ENCODE assay signal across 19 cellular contexts in the genomic region with DNA sequence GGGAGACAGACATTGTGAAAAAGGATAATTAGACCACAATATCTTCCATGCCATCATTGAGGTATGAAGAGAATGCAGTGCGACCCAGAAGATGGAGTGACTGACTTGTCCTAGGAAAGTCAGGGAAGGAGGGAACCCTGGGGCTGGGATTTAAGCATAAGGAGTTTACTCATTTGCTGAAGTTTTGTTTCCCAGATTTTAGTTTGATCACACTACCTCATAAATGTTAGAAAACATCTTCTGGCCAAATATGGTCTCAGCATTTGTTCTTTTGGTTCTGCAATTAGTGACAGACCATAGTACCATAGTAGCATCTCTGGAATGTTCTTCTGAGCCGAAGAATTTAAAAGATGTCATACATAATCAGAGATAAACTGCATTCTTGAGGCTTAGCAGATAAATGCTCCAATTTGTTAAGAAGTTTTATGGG.
DNase-seq lines count a peak whose midpoint lies in the region; ATAC-seq and TF ChIP-seq lines count a peak whose summit lies in the region.
"Had no signal": no experiment of that assay in that cellular context is flagged by ENCODE, and none has a peak within 500 bp of the region (broad histone marks: within the 10 kb centered on the region; RNA-seq: fewer than 3 reads in every experiment).

No MANE protein-coding gene starts in this region.

- H3K4me1 ChIP-seq in smooth muscle cell (ENCODE audit: low read depth) = peaks cover 18% of the 10 kb centered on the region
- H3K4me1 ChIP-seq: parathyroid adenoma had no signal

- no peaks in the 10 kb centered on the region for H3K36me3 Mint-ChIP-seq in activated naive CD4-positive, alpha-beta T cell treated with anti-CD3 and anti-CD28 coated beads, Interleukin-2, amount 50 U/mL, for 72 hours
- H3K36me3 Mint-ChIP-seq in activated naive CD4-positive, alpha-beta T cell treated with anti-CD3 and anti-CD28 coated beads, Interleukin-2, amount 10 ng/mL, durations not matched to agents 7 days and 5 days = no peaks in the 10 kb centered on the region
- H3K36me3 Mint-ChIP-seq: CD4-positive, CD25-positive, alpha-beta regulatory T cell; immature natural killer cell had no signal

- no peaks in the 10 kb centered on the region for H3K9me3 ChIP-seq in smooth muscle cell (replicated peaks; ENCODE audit: low read depth)

- no peak for TF ChIP-seq CTCF in smooth muscle cell (IDR thresholded peaks at IDR 0.05; ENCODE audit: borderline replicate concordance, insufficient read depth, poor library complexity, severe bottlenecking)

- no peaks in the 10 kb centered on the region for H4K20me1 ChIP-seq in smooth muscle cell (ENCODE audit: low read depth)

- H3K9ac ChIP-seq in smooth muscle cell (ENCODE audit: low read depth) = no peak overlapping the region
- H3K9ac ChIP-seq: parathyroid adenoma had no signal

- H3F3A ChIP-seq in smooth muscle cell (ENCODE audit: low read depth) = peaks cover 24% of the 10 kb centered on the region

- H2AFZ ChIP-seq in smooth muscle cell (ENCODE audit: low read depth) = no peak overlapping the region
- H2AFZ ChIP-seq: parathyroid adenoma had no signal

- no peak overlapping the region for H3K27ac Mint-ChIP-seq in activated naive CD4-positive, alpha-beta T cell treated with anti-CD3 and anti-CD28 coated beads, Interleukin-2, amount 50 U/mL, for 72 hours
- no peak overlapping the region for H3K27ac Mint-ChIP-seq in activated naive CD4-positive, alpha-beta T cell treated with anti-CD3 and anti-CD28 coated beads, Interleukin-2, amount 10 ng/mL, durations not matched to agents 7 days and 5 days
- H3K27ac Mint-ChIP-seq: activated CD4-positive, alpha-beta T cell treated with anti-CD3 and anti-CD28 coated beads, Interleukin-2, amount 10 ng/mL, durations not matched to agents 24 days and 14 days; activated T-cell treated with anti-CD3 and anti-CD28 coated beads, Interleukin-2, amount 50 U/mL, for 72 hours; CD4-positive, CD25-positive, alpha-beta regulatory T cell; dendritic cell treated with granulocyte-macrophage colony-stimulating factor and Interleukin-4, amounts not matched to agents 40 ng/mL and 50 ng/mL, for 4 days; immature natural killer cell had no signal

- no peaks in the 10 kb centered on the region for H3K9me3 Mint-ChIP-seq in activated naive CD4-positive, alpha-beta T cell treated with anti-CD3 and anti-CD28 coated beads, Interleukin-2, amount 50 U/mL, for 72 hours
- H3K9me3 Mint-ChIP-seq in activated naive CD4-positive, alpha-beta T cell treated with anti-CD3 and anti-CD28 coated beads, Interleukin-2, amount 10 ng/mL, durations not matched to agents 7 days and 5 days = no peaks in the 10 kb centered on the region
- H3K9me3 Mint-ChIP-seq: activated T-cell treated with anti-CD3 and anti-CD28 coated beads, Interleukin-2, amount 50 U/mL, for 72 hours; immature natural killer cell had no signal

- H3K4me3 Mint-ChIP-seq in activated naive CD4-positive, alpha-beta T cell treated with anti-CD3 and anti-CD28 coated beads, Interleukin-2, amount 10 ng/mL, durations not matched to agents 7 days and 5 days = no peak overlapping the region
- H3K4me3 Mint-ChIP-seq: activated CD4-positive, alpha-beta T cell treated with anti-CD3 and anti-CD28 coated beads, Interleukin-2, amount 10 ng/mL, durations not matched to agents 24 days and 14 days; activated T-cell treated with anti-CD3 and anti-CD28 coated beads, Interleukin-2, amount 50 U/mL, for 72 hours; CD4-positive, CD25-positive, alpha-beta regulatory T cell; dendritic cell treated with granulocyte-macrophage colony-stimulating factor and Interleukin-4, amounts not matched to agents 40 ng/mL and 50 ng/mL, for 4 days; immature natural killer cell had no signal

- CTCF ChIA-PET in activated naive CD4-positive, alpha-beta T cell treated with anti-CD3 and anti-CD28 coated beads, Interleukin-2, amount 10 ng/mL, durations not matched to agents 7 days and 5 days (lab: Charles Lee) = no interaction called here

- H3K79me2 ChIP-seq in smooth muscle cell (ENCODE audit: low read depth) = no peaks in the 10 kb centered on the region
- H3K79me2 ChIP-seq: parathyroid adenoma had no signal

- H3K27me3 Mint-ChIP-seq in activated naive CD4-positive, alpha-beta T cell treated with anti-CD3 and anti-CD28 coated beads, Interleukin-2, amount 10 ng/mL, durations not matched to agents 7 days and 5 days = no peaks in the 10 kb centered on the region
- H3K27me3 Mint-ChIP-seq: activated CD4-positive, alpha-beta T cell treated with anti-CD3 and anti-CD28 coated beads, Interleukin-2, amount 10 ng/mL, durations not matched to agents 24 days and 14 days; dendritic cell treated with granulocyte-macrophage colony-stimulating factor and Interleukin-4, amounts not matched to agents 40 ng/mL and 50 ng/mL, for 4 days had no signal

- peak; percentile 6 for DNase-seq in ELF-1 (ENCODE audit: low read depth, low spot score)
- DNase-seq in amniotic epithelial cell (ENCODE audit: low read depth) = peak; percentile 89
- DNase-seq in glomerular visceral epithelial cell (ENCODE audit: extremely low spot score) = peak; percentile 51
- no peak for DNase-seq in smooth muscle cell (lab: John Stamatoyannopoulos, UW; ENCODE audit: unreplicated experiment)
- no peak for DNase-seq in activated naive CD4-positive, alpha-beta T cell treated with anti-CD3 and anti-CD28 coated beads, Interleukin-2, amount 50 U/mL, for 72 hours (ENCODE audit: low spot score in 2 of 2)
- no peak for DNase-seq in activated naive CD4-positive, alpha-beta T cell treated with anti-CD3 and anti-CD28 coated beads, Interleukin-2, amount 10 ng/mL, durations not matched to agents 7 days and 5 days
- DNase-seq in H4 (ENCODE audit: low spot score) = no peak
- no peak for DNase-seq in HK-2 (ENCODE audit: unreplicated experiment)
- DNase-seq: activated CD4-positive, alpha-beta T cell treated with anti-CD3 and anti-CD28 coated beads, Interleukin-2, amount 10 ng/mL, durations not matched to agents 24 days and 14 days; activated T-cell treated with anti-CD3 and anti-CD28 coated beads, Interleukin-2, amount 50 U/mL, for 72 hours; amygdala; CD4-positive, CD25-positive, alpha-beta regulatory T cell; immature natural killer cell; NCI-H2171; NK-92 treated with Interleukin-12 subunit alpha and Interleukin-12 subunit beta, amount 100 ng/mL, for 24 hours; Right ventricle myocardium superior had no signal

- ATAC-seq in activated naive CD4-positive, alpha-beta T cell treated with anti-CD3 and anti-CD28 coated beads, Interleukin-2, amount 50 U/mL, for 72 hours = no peak
- ATAC-seq: activated T-cell treated with anti-CD3 and anti-CD28 coated beads, Interleukin-2, amount 50 U/mL, for 72 hours; HepG2 had no signal

- H3K4me3 ChIP-seq in smooth muscle cell = no peak overlapping the region

- peak overlapping the region; percentile 97 for H3K27ac ChIP-seq in smooth muscle cell (ENCODE audit: low read depth)
- H3K27ac ChIP-seq: parathyroid adenoma had no signal

- peak overlapping the region; percentile 42 for H3K4me2 ChIP-seq in smooth muscle cell

- 21% methylated on average over 2 of the region's 2 CpGs for WGBS in smooth muscle cell (ENCODE audit: low lambda C conversion rate)

- H3K4me1 Mint-ChIP-seq in activated naive CD4-positive, alpha-beta T cell treated with anti-CD3 and anti-CD28 coated beads, Interleukin-2, amount 10 ng/mL, durations not matched to agents 7 days and 5 days = no peaks in the 10 kb centered on the region
- H3K4me1 Mint-ChIP-seq: activated CD4-positive, alpha-beta T cell treated with anti-CD3 and anti-CD28 coated beads, Interleukin-2, amount 10 ng/mL, durations not matched to agents 24 days and 14 days; CD4-positive, CD25-positive, alpha-beta regulatory T cell; immature natural killer cell had no signal

- no peaks in the 10 kb centered on the region for H3K27me3 ChIP-seq in smooth muscle cell (ENCODE audit: low read depth)

- no peaks in the 10 kb centered on the region for H3K36me3 ChIP-seq in smooth muscle cell (ENCODE audit: low read depth)

Comparison
In these comparisons a context has a peak if more than half of its experiments do, and no peak if none do; other contexts are left out.
1. DNase-seq: peak in ELF-1 (single experiment), amniotic epithelial cell (single experiment) and glomerular visceral epithelial cell (single experiment); none in smooth muscle cell (single experiment), activated naive CD4-positive, alpha-beta T cell treated with anti-CD3 and anti-CD28 coated beads, Interleukin-2, amount 50 U/mL, for 72 hours (0 of 2), activated naive CD4-positive, alpha-beta T cell treated with anti-CD3 and anti-CD28 coated beads, Interleukin-2, amount 10 ng/mL, durations not matched to agents 7 days and 5 days (single experiment), H4 (single experiment) and HK-2 (single experiment).